ENCODE assay signal across 11 cellular contexts in genomic region chr19:16285769-16286564, GRCh38. TPM values are rescaled to one million over a fixed set of nuclear protein-coding genes. Genes with fewer than 3 reads are reported as not detected.
DNase-seq lines count a peak whose midpoint lies in the region; ATAC-seq and TF ChIP-seq lines count a peak whose summit lies in the region.
"Had no signal": no experiment of that assay in that cellular context is flagged by ENCODE, and none has a peak within 500 bp of the region (broad histone marks: within the 10 kb centered on the region; RNA-seq: fewer than 3 reads in every experiment).

No MANE protein-coding gene starts in this region.

- no peak overlapping the region for H3K4me3 ChIP-seq in Loucy (ENCODE audit: low read length, poor library complexity, severe bottlenecking)
- no peak overlapping the region for H3K4me3 ChIP-seq in SK-N-SH (ENCODE audit: low read depth in 2 of 2, low read length in 1 of 2)
- no peak overlapping the region for H3K4me3 ChIP-seq in gastrocnemius medialis
- no peak overlapping the region for H3K4me3 ChIP-seq in CD4-positive, alpha-beta memory T cell (ENCODE audit: low read length in 2 of 2)

- TF ChIP-seq POLR2A in gastrocnemius medialis (IDR thresholded peaks at IDR 0.05) = peak; percentile 12 to 20

- peaks cover 18 to 51% (median 29%) of the 10 kb centered on the region in 4 donors for H3K4me1 Mint-ChIP-seq in CD4-positive, alpha-beta memory T cell

- H2AFZ ChIP-seq in Loucy (ENCODE audit: low read length) (peak overlapping the region; percentile 52; the same call in 1 of the 2 replicates), SK-N-SH (ENCODE audit: low read depth) (no peak overlapping the region)

- H3K4me1 ChIP-seq in Loucy (ENCODE audit: insufficient read depth, low read length, poor library complexity, severe bottlenecking) = peaks cover 4% of the 10 kb centered on the region
- no peaks in the 10 kb centered on the region for H3K4me1 ChIP-seq in SK-N-SH (ENCODE audit: control insufficient read depth in 1 of 2, insufficient read depth in 2 of 2, low read depth in 1 of 2, low read length in 1 of 2)
- H3K4me1 ChIP-seq in gastrocnemius medialis = peaks cover 31% of the 10 kb centered on the region in 2 donors
- peaks cover 26% of the 10 kb centered on the region for H3K4me1 ChIP-seq in CD4-positive, alpha-beta memory T cell (ENCODE audit: insufficient read depth, low read length)

- H3K36me3 ChIP-seq in Loucy (ENCODE audit: insufficient read depth, low read length) (no peaks in the 10 kb centered on the region), SK-N-SH (replicated peaks in 1 of 2; ENCODE audit: control insufficient read depth in 1 of 2, insufficient read depth in 2 of 2, low read length in 1 of 2) (no peaks in the 10 kb centered on the region), gastrocnemius medialis (no peaks in the 10 kb centered on the region)
- H3K36me3 ChIP-seq in CD4-positive, alpha-beta memory T cell (ENCODE audit: insufficient read depth, low read length) = no peaks in the 10 kb centered on the region

- CTCF ChIA-PET in SK-N-SH (lab: Yijun Ruan, JAX) = interaction anchor here (1.4 to 1.6 kb wide), 3 partner anchors 39 to 156 kb away, joined by 4 to 6 read pairs (median 4); no protein-coding TSS in a partner anchor
- CTCF ChIA-PET in CD4-positive, alpha-beta memory T cell (lab: Charles Lee; ENCODE audit: partially characterized antibody) = no interaction called here

- TF ChIP-seq CTCF in Loucy (conservative IDR thresholded peaks at IDR 0.05; ENCODE audit: low read length) (no peak), SK-N-SH (IDR thresholded peaks at IDR 0.05) (no peak), gastrocnemius medialis (IDR thresholded peaks at IDR 0.05 in 4 of 5, conservative IDR thresholded peaks at IDR 0.05 in 1 of 5) (no peak)

- H3K79me2 ChIP-seq in Loucy (ENCODE audit: insufficient read depth, low read length) (no peaks in the 10 kb centered on the region), SK-N-SH (ENCODE audit: insufficient read depth) (no peaks in the 10 kb centered on the region)

- no peaks in the 10 kb centered on the region for H3K9me3 ChIP-seq in Loucy (ENCODE audit: insufficient read depth, low read depth, low read length)
- no peaks in the 10 kb centered on the region for H3K9me3 ChIP-seq in SK-N-SH
- H3K9me3 ChIP-seq in gastrocnemius medialis = no peaks in the 10 kb centered on the region
- H3K9me3 ChIP-seq in CD4-positive, alpha-beta memory T cell (ENCODE audit: control insufficient read depth in 1 of 2, low read length in 2 of 2) = no peaks in the 10 kb centered on the region

- H3K9ac ChIP-seq in Loucy (ENCODE audit: low read depth, low read length, poor library complexity, severe bottlenecking) (no peak overlapping the region), SK-N-SH (no peak overlapping the region)

- DNase-seq in SK-N-SH (no peak), left ventricle myocardium superior (peak; percentile 52), gastrocnemius medialis (no peak), NCI-H446 treated with DMSO at 0.1 percent for 48 hours (lab: John Stamatoyannopoulos, UW) (no peak), NCI-H2196 treated with DMSO at 0.1 percent for 48 hours (lab: John Stamatoyannopoulos, UW; ENCODE audit: unreplicated experiment) (no peak)
- no peak for DNase-seq in CD4-positive, alpha-beta memory T cell
- DNase-seq: stimulated activated CD4-positive, alpha-beta T cell treated with anti-CD3 and anti-CD28 coated beads, Interleukin-12 subunit alpha, Interleukin-12 subunit beta, amount 100 ng/mL, for 4 hours; T-helper 9 cell had no signal

- H3K9me2 ChIP-seq in Loucy (replicated peaks; ENCODE audit: low read depth, low read length) (no peaks in the 10 kb centered on the region), SK-N-SH (no peaks in the 10 kb centered on the region)

- no peaks in the 10 kb centered on the region for H4K20me1 ChIP-seq in Loucy (ENCODE audit: insufficient read depth, low read length, poor library complexity, severe bottlenecking)
- H4K20me1 ChIP-seq in SK-N-SH (ENCODE audit: insufficient read depth) = no peaks in the 10 kb centered on the region

- H3K27me3 ChIP-seq in Loucy (ENCODE audit: insufficient read depth, low read length, poor library complexity, severe bottlenecking) (no peaks in the 10 kb centered on the region), SK-N-SH (ENCODE audit: insufficient read depth) (peaks cover 77% of the 10 kb centered on the region), gastrocnemius medialis (no peaks in the 10 kb centered on the region)
- no peaks in the 10 kb centered on the region for H3K27me3 ChIP-seq in CD4-positive, alpha-beta memory T cell (ENCODE audit: insufficient read depth, low read length)

- in situ Hi-C loops in gastrocnemius medialis (cut with MboI; ENCODE audit: low sequenced_read_pairs in 4 of 4) = no loop called here

- H3K27ac Mint-ChIP-seq in CD4-positive, alpha-beta memory T cell = peak overlapping the region in 1 of 7 donors; percentile 2

- POLR2A ChIA-PET in SK-N-SH (lab: Yijun Ruan, JAX) = no interaction called here
- POLR2A ChIA-PET in CD4-positive, alpha-beta memory T cell (lab: Charles Lee; ENCODE audit: partially characterized antibody) = interaction anchor here (0.6 to 0.8 kb wide), 3 partner anchors 19 to 44 kb away, joined by 3 to 7 read pairs (median 3); no protein-coding TSS in a partner anchor

- H3K4me3 Mint-ChIP-seq in CD4-positive, alpha-beta memory T cell = peak overlapping the region in 3 of 8 donors; percentile 10 to 28 (median 23)

- 49% methylated on average over 20 of the region's 24 CpGs for WGBS in SK-N-SH (ENCODE audit: low lambda C conversion rate)

- ATAC-seq in left ventricle myocardium superior (no peak), gastrocnemius medialis (no peak), HG03175 (IDR thresholded peaks at IDR 0.05; ENCODE audit: unreplicated experiment) (no peak)

- peaks cover 0 to 4% of the 10 kb centered on the region in 2 donors for H3K27me3 Mint-ChIP-seq in CD4-positive, alpha-beta memory T cell

- H3K27ac ChIP-seq in SK-N-SH (ENCODE audit: low read depth in 2 of 2, low read length in 1 of 2) = no peak overlapping the region
- peak overlapping the region; percentile 82 to 95 (median 90) for H3K27ac ChIP-seq in gastrocnemius medialis
- H3K27ac ChIP-seq in CD4-positive, alpha-beta memory T cell (ENCODE audit: low read depth, low read length) = no peak overlapping the region
- H3K27ac ChIP-seq: epithelial cell of prostate had no signal

- H3K4me2 ChIP-seq in Loucy (ENCODE audit: low read depth, low read length, poor library complexity, severe bottlenecking) (no peak overlapping the region), SK-N-SH (peak overlapping the region; percentile 45; the same call in 1 of the 2 replicates)

- TF ChIP-seq EP300 in SK-N-SH (IDR thresholded peaks at IDR 0.05; ENCODE audit: borderline replicate concordance in 1 of 2, low read depth in 1 of 2, low read length in 1 of 2) = no peak

- H3F3A ChIP-seq in Loucy (ENCODE audit: low read depth) (no peaks in the 10 kb centered on the region), SK-N-SH (replicated peaks; ENCODE audit: insufficient read depth) (no peaks in the 10 kb centered on the region)

- no peak for TF ChIP-seq RAD21 in SK-N-SH (IDR thresholded peaks at IDR 0.05; ENCODE audit: low read length)

- H3K36me3 Mint-ChIP-seq in CD4-positive, alpha-beta memory T cell = no peaks in the 10 kb centered on the region

- H3K9me3 Mint-ChIP-seq in CD4-positive, alpha-beta memory T cell = no peaks in the 10 kb centered on the region

- intact Hi-C loops in left ventricle myocardium superior (cut with micrococcal nuclease) (no loop called here), gastrocnemius medialis (cut with DNase I; ENCODE audit: low total_unique reads) (no loop called here)
- intact Hi-C loops in CD4-positive, alpha-beta memory T cell (cut with micrococcal nuclease) = no loop called here

TF ChIP-seq in SK-N-SH, 30 proteins besides CTCF, POLR2A, EP300 and RAD21:
- no peak for TF ChIP-seq RFX5 (IDR thresholded peaks at IDR 0.05; ENCODE audit: low read length)
- no peak for TF ChIP-seq IRF3 (IDR thresholded peaks at IDR 0.05; ENCODE audit: low read depth, low read length)
- no peak for TF ChIP-seq PBX3 (IDR thresholded peaks at IDR 0.05)
- 0 out of 2 replicates have a peak, but pooled peaks have one; percentile 69 for TF ChIP-seq EZH2phosphoT487 (IDR thresholded peaks at IDR 0.05; ENCODE audit: borderline replicate concordance, low read depth)
- no peak for TF ChIP-seq USF2 (IDR thresholded peaks at IDR 0.05; ENCODE audit: borderline replicate concordance, low read depth, low read length)
- TF ChIP-seq YY1 (IDR thresholded peaks at IDR 0.05; ENCODE audit: low read depth) = no peak
- TF ChIP-seq TCF12 (IDR thresholded peaks at IDR 0.05) = no peak

RNA-seq across cellular contexts. Expression of gene KLF2, which starts 38.7 kb away (rescaled TPM):
- polyA plus RNA-seq in SK-N-SH (2012; rRNA removed) = 2.8 and 6.9 TPM in 2 replicates
- 3.7 and 6.6 TPM in 2 replicates for polyA plus RNA-seq in SK-N-SH (2012; cell fraction: cytosol; rRNA removed)
- 18.9 and 48.1 TPM in 2 replicates for polyA plus RNA-seq in SK-N-SH (2012; cell fraction: nucleus; rRNA removed)
- total RNA-seq in left ventricle myocardium superior (72.1 TPM), gastrocnemius medialis (10 to 100 TPM in 3 of 4 donors, 1 to 10 TPM in 1; 6.8 to 45.6 (median 32.0) TPM)
- 100 to 1,000 TPM; 425 to 437 TPM for total RNA-seq in CD4-positive, alpha-beta memory T cell
- polyA plus RNA-seq in CD4-positive, alpha-beta memory T cell = 100 to 1,000 TPM; 120 to 300 TPM

Comparison
In these comparisons a context has a peak if more than half of its experiments do, and no peak if none do; other contexts are left out.
1. H3K27ac ChIP-seq: peak in gastrocnemius medialis (4 of 4); none in SK-N-SH (0 of 2) and CD4-positive, alpha-beta memory T cell (single experiment).